8 cellular contexts compared by ENCODE assay signal in the genomic region with DNA sequence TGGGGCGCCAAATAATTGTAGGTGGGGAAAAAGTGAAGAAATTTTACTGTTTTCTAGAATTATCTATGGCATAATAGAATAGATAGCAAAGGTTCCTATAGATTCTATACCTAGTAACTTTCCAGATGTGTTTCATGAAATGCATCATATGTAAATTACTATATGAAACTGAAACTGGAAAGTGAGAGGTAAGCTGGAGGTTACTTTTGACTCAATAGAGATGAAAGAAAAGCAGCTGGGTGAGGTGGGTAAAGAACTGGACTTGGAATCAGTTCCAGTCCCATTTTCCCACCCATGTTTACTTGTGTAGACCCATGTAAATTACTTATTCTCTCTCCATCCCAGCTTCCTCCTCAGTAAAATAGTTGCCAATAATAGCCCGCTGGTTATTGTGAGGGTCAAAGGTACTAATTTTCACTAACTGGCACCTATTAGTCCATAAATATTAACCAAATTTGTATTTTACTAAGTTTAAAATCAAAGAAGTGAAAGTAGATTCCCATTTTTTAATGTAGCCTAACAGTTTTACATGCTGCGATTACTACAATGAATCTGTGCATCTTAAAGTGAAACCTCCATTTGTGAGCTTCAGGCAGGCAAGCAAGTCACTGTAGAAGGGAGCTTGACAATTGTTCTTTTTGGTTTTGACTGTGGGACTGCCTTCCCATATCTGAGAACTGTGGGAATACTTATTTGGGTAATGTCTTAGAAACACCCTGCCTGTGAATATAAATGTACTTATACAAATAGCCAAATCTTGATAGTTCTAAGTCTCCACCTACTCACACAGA.
DNase-seq lines count a peak whose midpoint lies in the region; ATAC-seq and TF ChIP-seq lines count a peak whose summit lies in the region.

No MANE protein-coding gene starts in this region.

- H3K36me3 Mint-ChIP-seq in activated T-cell treated with anti-CD3 and anti-CD28 coated beads, Interleukin-2, amount 50 U/mL, for 72 hours (ENCODE audit: insufficient read depth in 2 of 2) = no peaks in the 10 kb centered on the region
- no peaks in the 10 kb centered on the region for H3K36me3 Mint-ChIP-seq in Caco-2 (ENCODE audit: insufficient read depth, unreplicated experiment)
- H3K36me3 Mint-ChIP-seq in mesothelial cell of epicardium = no peaks in the 10 kb centered on the region

- no peak for TF ChIP-seq RAD21 in SK-N-SH (IDR thresholded peaks at IDR 0.05; ENCODE audit: low read length)

- H3K4me3 ChIP-seq in SK-N-SH (ENCODE audit: low read depth in 2 of 2, low read length in 1 of 2) (peak overlapping the region in 1 of 2 experiments; percentile 28; a peak in 2 of 4 replicates), Caco-2 (ENCODE audit: low read depth, low read length) (no peak overlapping the region)

- H4K20me1 ChIP-seq in SK-N-SH (ENCODE audit: insufficient read depth) = no peaks in the 10 kb centered on the region

- H3K4me3 Mint-ChIP-seq in activated T-cell treated with anti-CD3 and anti-CD28 coated beads, Interleukin-2, amount 50 U/mL, for 72 hours = peak overlapping the region in 1 of 2 donors; percentile 35
- H3K4me3 Mint-ChIP-seq in Caco-2 (ENCODE audit: unreplicated experiment) (no peak overlapping the region), mesothelial cell of epicardium (no peak overlapping the region)

- H3F3A ChIP-seq in SK-N-SH (replicated peaks; ENCODE audit: insufficient read depth) = no peaks in the 10 kb centered on the region

- no peaks in the 10 kb centered on the region for H3K79me2 ChIP-seq in SK-N-SH (ENCODE audit: insufficient read depth)

- DNase-seq in activated T-cell treated with anti-CD3 and anti-CD28 coated beads, Interleukin-2, amount 50 U/mL, for 72 hours = no peak
- DNase-seq in activated T-cell treated with anti-CD3 and anti-CD28 coated beads, Interleukin-2, amount 50 U/mL, for 1 hour = no peak
- DNase-seq in SK-N-SH (no peak), Caco-2 (no peak), mesothelial cell of epicardium (ENCODE audit: low spot score in 2 of 2, unreplicated experiment in 2 of 2) (no peak), GM03348 (ENCODE audit: low spot score) (no peak)
- DNase-seq in stimulated activated naive CD8-positive, alpha-beta T cell treated with anti-CD3 and anti-CD28 coated beads, Interleukin-15, Interleukin-2, amounts not matched to agents 100 U/mL and 50 U/mL, for 24 hours = no peak

- 22% methylated on average over 3 of the region's 3 CpGs for WGBS in SK-N-SH (ENCODE audit: low lambda C conversion rate)

- no peaks in the 10 kb centered on the region for H3K9me3 ChIP-seq in SK-N-SH
- H3K9me3 ChIP-seq in Caco-2 = no peaks in the 10 kb centered on the region

- POLR2A ChIA-PET in SK-N-SH (lab: Yijun Ruan, JAX) = no interaction called here
- POLR2A ChIA-PET in Caco-2 (lab: Charles Lee) = no interaction called here

- no peak overlapping the region for H3K27ac Mint-ChIP-seq in activated T-cell treated with anti-CD3 and anti-CD28 coated beads, Interleukin-2, amount 50 U/mL, for 72 hours
- no peak overlapping the region for H3K27ac Mint-ChIP-seq in Caco-2 (ENCODE audit: unreplicated experiment)
- no peak overlapping the region for H3K27ac Mint-ChIP-seq in mesothelial cell of epicardium

- no peak for TF ChIP-seq CTCF in SK-N-SH (IDR thresholded peaks at IDR 0.05)
- no peak for TF ChIP-seq CTCF in Caco-2 (IDR thresholded peaks at IDR 0.05; ENCODE audit: insufficient read depth in 1 of 2, low read depth in 1 of 2, low read length in 1 of 2, severe bottlenecking in 1 of 2, unreplicated experiment in 1 of 2)
- TF ChIP-seq CTCF in mesothelial cell of epicardium (IDR thresholded peaks at IDR 0.05; ENCODE audit: unreplicated experiment) = no peak

- TF ChIP-seq EP300 in SK-N-SH (IDR thresholded peaks at IDR 0.05; ENCODE audit: borderline replicate concordance in 1 of 2, low read depth in 1 of 2, low read length in 1 of 2) = no peak

- peak; percentile 94 for ATAC-seq in activated T-cell treated with anti-CD3 and anti-CD28 coated beads, Interleukin-2, amount 50 U/mL, for 72 hours (replicated peaks in 1 of 2)
- ATAC-seq in HG02852 (IDR thresholded peaks at IDR 0.05; ENCODE audit: unreplicated experiment) = peak; percentile 95
- peak; percentile 85 for ATAC-seq in stimulated activated naive CD8-positive, alpha-beta T cell treated with anti-CD3 and anti-CD28 coated beads, Interleukin-15, Interleukin-2, amounts not matched to agents 100 U/mL and 50 U/mL, for 24 hours

- H3K27me3 ChIP-seq in SK-N-SH (ENCODE audit: insufficient read depth) (peaks cover 10% of the 10 kb centered on the region; the same call in 1 of the 2 replicates), Caco-2 (replicated peaks; ENCODE audit: control insufficient read depth, insufficient read depth, low read length) (no peaks in the 10 kb centered on the region)

- peak overlapping the region; percentile 54 for H3K4me2 ChIP-seq in SK-N-SH

- H3K9ac ChIP-seq in SK-N-SH = no peak overlapping the region

- peaks cover 0 to 2% of the 10 kb centered on the region in 2 experiments; a peak in 1 of 4 replicates for H3K4me1 ChIP-seq in SK-N-SH (ENCODE audit: control insufficient read depth in 1 of 2, insufficient read depth in 2 of 2, low read depth in 1 of 2, low read length in 1 of 2)
- H3K4me1 ChIP-seq in Caco-2 = no peaks in the 10 kb centered on the region

- H3K36me3 ChIP-seq in SK-N-SH (replicated peaks in 1 of 2; ENCODE audit: control insufficient read depth in 1 of 2, insufficient read depth in 2 of 2, low read length in 1 of 2) (no peaks in the 10 kb centered on the region), Caco-2 (ENCODE audit: control insufficient read depth, insufficient read depth, low read length) (no peaks in the 10 kb centered on the region)

- BruUV-seq in Caco-2 (replicated peaks; lab: Mats Ljungman, UMichigan) = no TSS peak

- intact Hi-C loops in Caco-2 (cut with micrococcal nuclease; ENCODE audit: unreplicated experiment) = no loop called here

- H3K9me2 ChIP-seq in SK-N-SH = no peaks in the 10 kb centered on the region

- peaks cover 16% of the 10 kb centered on the region for H3K4me1 Mint-ChIP-seq in activated T-cell treated with anti-CD3 and anti-CD28 coated beads, Interleukin-2, amount 50 U/mL, for 72 hours (ENCODE audit: low read depth)
- no peaks in the 10 kb centered on the region for H3K4me1 Mint-ChIP-seq in Caco-2 (ENCODE audit: low read depth, unreplicated experiment)
- peaks cover 13% of the 10 kb centered on the region for H3K4me1 Mint-ChIP-seq in mesothelial cell of epicardium

- no peak overlapping the region for H2AFZ ChIP-seq in SK-N-SH (ENCODE audit: low read depth)

- CTCF ChIA-PET in SK-N-SH (lab: Yijun Ruan, JAX) (interaction anchor here (1.2 kb wide), 1 partner anchor 10 kb away, joined by 3 read pairs; no protein-coding TSS in a partner anchor), Caco-2 (lab: Charles Lee) (no interaction called here)

- no peaks in the 10 kb centered on the region for H3K27me3 Mint-ChIP-seq in activated T-cell treated with anti-CD3 and anti-CD28 coated beads, Interleukin-2, amount 50 U/mL, for 72 hours (ENCODE audit: low read depth)
- H3K27me3 Mint-ChIP-seq in Caco-2 (ENCODE audit: insufficient read depth, unreplicated experiment) (peaks cover 7% of the 10 kb centered on the region), mesothelial cell of epicardium (ENCODE audit: low read depth) (peaks cover 6% of the 10 kb centered on the region)

- H3K9me3 Mint-ChIP-seq in activated T-cell treated with anti-CD3 and anti-CD28 coated beads, Interleukin-2, amount 50 U/mL, for 72 hours = no peaks in the 10 kb centered on the region
- H3K9me3 Mint-ChIP-seq in Caco-2 (ENCODE audit: unreplicated experiment) = no peaks in the 10 kb centered on the region
- no peaks in the 10 kb centered on the region for H3K9me3 Mint-ChIP-seq in mesothelial cell of epicardium

- no peak overlapping the region for H3K27ac ChIP-seq in SK-N-SH (ENCODE audit: low read depth in 2 of 2, low read length in 1 of 2)

TF ChIP-seq in SK-N-SH, 30 proteins besides CTCF, POLR2A, EP300 and RAD21 (continues in another document):
- TF ChIP-seq, protein P1, sequence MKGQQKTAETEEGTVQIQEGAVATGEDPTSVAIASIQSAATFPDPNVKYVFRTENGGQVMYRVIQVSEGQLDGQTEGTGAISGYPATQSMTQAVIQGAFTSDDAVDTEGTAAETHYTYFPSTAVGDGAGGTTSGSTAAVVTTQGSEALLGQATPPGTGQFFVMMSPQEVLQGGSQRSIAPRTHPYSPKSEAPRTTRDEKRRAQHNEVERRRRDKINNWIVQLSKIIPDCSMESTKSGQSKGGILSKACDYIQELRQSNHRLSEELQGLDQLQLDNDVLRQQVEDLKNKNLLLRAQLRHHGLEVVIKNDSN (IDR thresholded peaks at IDR 0.05; ENCODE audit: borderline replicate concordance, low read depth) = no peak
- TF ChIP-seq JUND (IDR thresholded peaks at IDR 0.05) (no peak), FOSL2 (IDR thresholded peaks at IDR 0.05; ENCODE audit: borderline replicate concordance, low read depth) (no peak), YY1 (IDR thresholded peaks at IDR 0.05; ENCODE audit: low read depth) (no peak), GATA2 (CRISPR knock-in tag; IDR thresholded peaks at IDR 0.05) (no peak), TEAD4 (IDR thresholded peaks at IDR 0.05; ENCODE audit: borderline replicate concordance, insufficient read depth) (no peak), NRF1 (IDR thresholded peaks at IDR 0.05; ENCODE audit: low read depth, low read length) (no peak), SMC3 (IDR thresholded peaks at IDR 0.05; ENCODE audit: low read depth, low read length) (no peak), RFX5 (IDR thresholded peaks at IDR 0.05; ENCODE audit: low read length) (no peak), NFIC (IDR thresholded peaks at IDR 0.05; ENCODE audit: borderline replicate concordance) (no peak), RCOR1 (IDR thresholded peaks at IDR 0.05; ENCODE audit: low read length) (no peak), MEF2A (IDR thresholded peaks at IDR 0.05; ENCODE audit: borderline replicate concordance, low read depth) (no peak)
